Comparison of ENCODE assay signal across 8 cellular contexts in the genomic region with DNA sequence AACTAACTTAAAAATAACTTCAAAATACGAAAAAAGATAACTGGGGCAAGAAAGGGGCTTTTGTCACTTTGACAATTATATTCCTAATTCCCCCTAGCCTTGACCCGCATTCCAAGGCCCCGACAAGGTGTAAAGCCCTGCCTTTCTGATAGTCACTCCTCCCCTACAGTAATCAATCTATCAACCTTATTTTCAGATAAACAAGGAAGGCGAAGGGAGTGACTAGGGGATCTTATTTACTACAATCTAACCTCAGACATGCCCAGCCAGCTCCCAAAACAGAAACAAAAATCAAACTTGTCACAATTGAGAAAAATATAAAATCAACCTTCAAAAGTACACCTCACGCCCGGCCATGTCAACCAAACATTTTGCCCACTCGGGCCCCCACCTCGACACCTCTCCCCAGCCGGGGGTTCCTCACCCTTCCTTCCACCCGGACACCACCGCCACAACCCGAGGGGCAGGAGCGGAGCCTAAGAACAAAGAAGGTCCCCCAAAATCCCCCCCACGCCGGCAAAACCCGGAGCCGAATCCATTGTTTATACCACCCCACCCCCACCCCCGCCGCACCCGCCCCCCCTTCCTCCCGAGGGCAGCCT. TPM values are rescaled to one million over a fixed set of nuclear protein-coding genes. Genes with fewer than 3 reads are reported as not detected.
DNase-seq lines count a peak whose midpoint lies in the region; ATAC-seq and TF ChIP-seq lines count a peak whose summit lies in the region.

No MANE protein-coding gene starts in this region.

- no peaks in the 10 kb centered on the region for H3F3A ChIP-seq in OCI-LY1 (ENCODE audit: insufficient read depth, low read length)

- peaks cover 34 to 49% of the 10 kb centered on the region in 2 donors for H3K4me1 Mint-ChIP-seq in effector memory CD8-positive, alpha-beta T cell (ENCODE audit: low read depth in 2 of 2)
- H3K4me1 Mint-ChIP-seq in natural killer cell treated with Interleukin-12 subunit alpha and Interleukin-12 subunit beta and Interleukin-15 and Interleukin-18, amount 100 ng/mL, for 72 hours (ENCODE audit: low read depth in 2 of 2) = peaks cover 33 to 50% of the 10 kb centered on the region in 2 donors

- H3K9ac ChIP-seq in OCI-LY1 (ENCODE audit: low read length) = peak overlapping the region; percentile 77

- TF ChIP-seq CTCF in C4-2B (conservative IDR thresholded peaks at IDR 0.05) (no peak), OCI-LY1 (IDR thresholded peaks at IDR 0.05; ENCODE audit: low read length) (no peak)

- peaks cover 28% of the 10 kb centered on the region; the same call in 1 of the 2 replicates for H3K36me3 ChIP-seq in OCI-LY1 (ENCODE audit: insufficient read depth, low read length)

- no peaks in the 10 kb centered on the region for H3K27me3 ChIP-seq in OCI-LY1 (ENCODE audit: insufficient read depth, low read length)

- H3K27me3 Mint-ChIP-seq in effector memory CD8-positive, alpha-beta T cell = no peaks in the 10 kb centered on the region
- no peaks in the 10 kb centered on the region for H3K27me3 Mint-ChIP-seq in natural killer cell treated with Interleukin-12 subunit alpha and Interleukin-12 subunit beta and Interleukin-15 and Interleukin-18, amount 100 ng/mL, for 72 hours

- H3K9me3 Mint-ChIP-seq in effector memory CD8-positive, alpha-beta T cell = no peaks in the 10 kb centered on the region
- no peaks in the 10 kb centered on the region for H3K9me3 Mint-ChIP-seq in natural killer cell treated with Interleukin-12 subunit alpha and Interleukin-12 subunit beta and Interleukin-15 and Interleukin-18, amount 100 ng/mL, for 72 hours

- H4K20me1 ChIP-seq in OCI-LY1 (ENCODE audit: insufficient read depth, low read length) = no peaks in the 10 kb centered on the region

- H2AFZ ChIP-seq in OCI-LY1 (ENCODE audit: low read length) = no peak overlapping the region

- H3K4me3 ChIP-seq in OCI-LY1 (ENCODE audit: low read depth, low read length, poor library complexity, severe bottlenecking) = peak overlapping the region; percentile 82

- peaks cover 22% of the 10 kb centered on the region for H3K79me2 ChIP-seq in OCI-LY1 (ENCODE audit: insufficient read depth, low read length)

- H3K4me1 ChIP-seq in OCI-LY1 (ENCODE audit: insufficient read depth, low read length, severe bottlenecking) = peaks cover 34% of the 10 kb centered on the region

- peak overlapping the region; percentile 93 to 97 for H3K4me3 Mint-ChIP-seq in effector memory CD8-positive, alpha-beta T cell
- H3K4me3 Mint-ChIP-seq in natural killer cell treated with Interleukin-12 subunit alpha and Interleukin-12 subunit beta and Interleukin-15 and Interleukin-18, amount 100 ng/mL, for 72 hours = peak overlapping the region; percentile 94

- peak overlapping the region; percentile 48 for H3K27ac ChIP-seq in C4-2B
- H3K27ac ChIP-seq in OCI-LY1 (ENCODE audit: low read depth, low read length, poor library complexity, severe bottlenecking) = no peak overlapping the region

- ATAC-seq in effector memory CD8-positive, alpha-beta T cell (replicated peaks) = no peak
- no peak for ATAC-seq in natural killer cell treated with Interleukin-12 subunit alpha and Interleukin-12 subunit beta and Interleukin-15 and Interleukin-18, amount 100 ng/mL, for 72 hours
- no peak for ATAC-seq in HG02884 (IDR thresholded peaks at IDR 0.05; ENCODE audit: unreplicated experiment)

- no peaks in the 10 kb centered on the region for H3K9me3 ChIP-seq in OCI-LY1 (ENCODE audit: low read length)

- peak overlapping the region; percentile 90 to 92 for H3K27ac Mint-ChIP-seq in effector memory CD8-positive, alpha-beta T cell
- H3K27ac Mint-ChIP-seq in natural killer cell treated with Interleukin-12 subunit alpha and Interleukin-12 subunit beta and Interleukin-15 and Interleukin-18, amount 100 ng/mL, for 72 hours = peak overlapping the region; percentile 60 to 87

- peak in 2 of 3 experiments; percentile 2 to 6 for DNase-seq in effector memory CD8-positive, alpha-beta T cell
- DNase-seq in natural killer cell treated with Interleukin-12 subunit alpha and Interleukin-12 subunit beta and Interleukin-15 and Interleukin-18, amount 100 ng/mL, for 72 hours (ENCODE audit: low spot score) = no peak
- DNase-seq in SHP77 (lab: John Stamatoyannopoulos, UW) = no peak
- no peak for DNase-seq in HK-2 (ENCODE audit: unreplicated experiment)
- DNase-seq in stimulated activated CD4-positive, alpha-beta T cell treated with anti-CD3 and anti-CD28 coated beads, Interleukin-12 subunit alpha, Interleukin-12 subunit beta, amount 100 ng/mL, for 4 hours = no peak

- no peaks in the 10 kb centered on the region for H3K9me2 ChIP-seq in OCI-LY1 (ENCODE audit: low read depth, low read length)

- peak overlapping the region; percentile 83 for H3K4me2 ChIP-seq in OCI-LY1 (ENCODE audit: low read length)

- peaks cover 25% of the 10 kb centered on the region for H3K36me3 Mint-ChIP-seq in effector memory CD8-positive, alpha-beta T cell (ENCODE audit: insufficient read depth)
- H3K36me3 Mint-ChIP-seq in natural killer cell treated with Interleukin-12 subunit alpha and Interleukin-12 subunit beta and Interleukin-15 and Interleukin-18, amount 100 ng/mL, for 72 hours = peaks cover 18% of the 10 kb centered on the region

RNA-seq across cellular contexts. Expression of gene ZFYVE1, which starts 0.6 kb away (rescaled TPM):
- 10 to 100 TPM; 17.9 to 25.2 TPM for total RNA-seq in natural killer cell treated with Interleukin-12 subunit alpha and Interleukin-12 subunit beta and Interleukin-15 and Interleukin-18, amount 100 ng/mL, for 72 hours

RNA-seq across cellular contexts. Expression of gene RBM25, which starts 32.0 kb away (rescaled TPM):
- total RNA-seq in natural killer cell treated with Interleukin-12 subunit alpha and Interleukin-12 subunit beta and Interleukin-15 and Interleukin-18, amount 100 ng/mL, for 72 hours = 100 to 1,000 TPM in 1 of 2 donors, 10 to 100 TPM in 1; 99.7 to 144 TPM

Comparison
In these comparisons a context has a peak if more than half of its experiments do, and no peak if none do; other contexts are left out.
1. DNase-seq: peak in effector memory CD8-positive, alpha-beta T cell (2 of 3); none in natural killer cell treated with Interleukin-12 subunit alpha and Interleukin-12 subunit beta and Interleukin-15 and Interleukin-18, amount 100 ng/mL, for 72 hours (single experiment), SHP77 (0 of 2), HK-2 (single experiment) and stimulated activated CD4-positive, alpha-beta T cell treated with anti-CD3 and anti-CD28 coated beads, Interleukin-12 subunit alpha, Interleukin-12 subunit beta, amount 100 ng/mL, for 4 hours (single experiment).